8 cellular contexts compared by ENCODE assay signal in genomic region chr19:13861714-13862531, GRCh38. TPM values are rescaled to one million over a fixed set of nuclear protein-coding genes. Genes with fewer than 3 reads are reported as not detected.
A peak's percentile ranks its signal among the peaks of the same experiment; 100 is the strongest.
DNase-seq lines count a peak whose midpoint lies in the region; TF ChIP-seq lines count a peak whose summit lies in the region.

No MANE protein-coding gene starts in this region.

- TF ChIP-seq CTCF in GM06990 (IDR thresholded peaks at IDR 0.05; ENCODE audit: insufficient read depth, low read length, poor library complexity, severe bottlenecking) (peak; percentile 94), HFFc6 (IDR thresholded peaks at IDR 0.05) (peak; percentile 100), right atrium auricular region (IDR thresholded peaks at IDR 0.05) (peak; percentile 97 to 99), uterus (IDR thresholded peaks at IDR 0.05) (peak; percentile 95 to 99 (median 98))

- no peaks in the 10 kb centered on the region; the same call in 1 of the 2 replicates for H3K27me3 Mint-ChIP-seq in HFFc6 (ENCODE audit: insufficient read depth)

- H3K9me3 ChIP-seq in right atrium auricular region (no peaks in the 10 kb centered on the region), uterus (no peaks in the 10 kb centered on the region)

- peaks cover 0 to 24% of the 10 kb centered on the region in 2 donors for H3K4me1 ChIP-seq in right atrium auricular region
- H3K4me1 ChIP-seq in uterus: peaks cover 0 to 12% of the 10 kb centered on the region in 2 donors

- peak in 1 of 2 donors; percentile 50 for TF ChIP-seq POLR2A in uterus (IDR thresholded peaks at IDR 0.05)

- H3K36me3 ChIP-seq in GM06990 (ENCODE audit: control insufficient read depth, insufficient read depth, low read length) (no peaks in the 10 kb centered on the region), right atrium auricular region (no peaks in the 10 kb centered on the region), uterus (no peaks in the 10 kb centered on the region)

- H3K27me3 ChIP-seq in GM06990 (replicated peaks; ENCODE audit: control insufficient read depth, insufficient read depth, low read length) (no peaks in the 10 kb centered on the region; the same call in 1 of the 2 replicates), right atrium auricular region (no peaks in the 10 kb centered on the region), uterus (no peaks in the 10 kb centered on the region)

- peak overlapping the region; percentile 89 for H3K27ac ChIP-seq in right atrium auricular region
- peak overlapping the region; percentile 86 to 96 for H3K27ac ChIP-seq in uterus

- intact Hi-C loops in uterus (cut with DNase I; ENCODE audit: low total_unique reads): loop anchor here (10.0 kb wide), 1 partner anchor 267 kb away; no protein-coding TSS in a partner anchor

- H3K36me3 Mint-ChIP-seq in HFFc6 (ENCODE audit: low read depth): no peaks in the 10 kb centered on the region

- H3K27ac Mint-ChIP-seq in HFFc6: peak overlapping the region; percentile 94

- DNase-seq in GM06990 (ENCODE audit: extremely low read depth, insufficient read length) (peak; percentile 89), HFFc6 (peak; percentile 92), NAMALWA (ENCODE audit: low spot score) (peak; percentile 82), T-helper 1 cell (peak; percentile 82 to 86 (median 85)), amygdala (lab: John Stamatoyannopoulos, UW) (peak; percentile 35 to 94 (median 84)), right atrium auricular region (ENCODE audit: low spot score) (peak; percentile 95), putamen (ENCODE audit: low spot score) (peak; percentile 89), uterus (peak; percentile 95 to 97)

- H3K4me3 ChIP-seq in GM06990 (replicated peaks; ENCODE audit: low read depth, low read length): peak overlapping the region; percentile 63
- H3K4me3 ChIP-seq in right atrium auricular region: peak overlapping the region; percentile 22 to 40
- H3K4me3 ChIP-seq in uterus: peak overlapping the region; percentile 27 to 31

- H3K4me1 Mint-ChIP-seq in HFFc6 (ENCODE audit: low read depth): peaks cover 55% of the 10 kb centered on the region

- H3K4me3 Mint-ChIP-seq in HFFc6: peak overlapping the region; percentile 89

- no peaks in the 10 kb centered on the region for H3K9me3 Mint-ChIP-seq in HFFc6

RNA-seq across cellular contexts. Expression of gene NANOS3, which starts 15.0 kb away (rescaled TPM):
- total RNA-seq in HFFc6 (2021; fragmentation: NEBNext Ultra II Directional; extraction: Animal tissue kit (Norgen Biotek cat#: 25700)): 1 to 10 TPM in 5 of 6 experiments, under 1 TPM in 1; 0.91 to 1.7 (median 1.4) TPM
- not detected for total RNA-seq in right atrium auricular region
- 1 to 10 TPM in 1 of 4 donors, not detected in 3; 1.2 TPM for total RNA-seq in uterus

RNA-seq across cellular contexts. Expression of gene BRME1, which starts 44.0 kb away (rescaled TPM):
- total RNA-seq in HFFc6 (2021; fragmentation: NEBNext Ultra II Directional; extraction: Animal tissue kit (Norgen Biotek cat#: 25700)): under 1 TPM; 0.37 to 0.67 (median 0.55) TPM
- total RNA-seq in right atrium auricular region (under 1 TPM; 0.28 to 0.70 TPM), uterus (1 to 10 TPM in 3 of 4 donors, not detected in 1; 4.8 to 7.7 (median 5.8) TPM)

RNA-seq across cellular contexts. Expression of gene CC2D1A, which starts 44.1 kb away (rescaled TPM):
- total RNA-seq in HFFc6 (2021; fragmentation: NEBNext Ultra II Directional; extraction: Animal tissue kit (Norgen Biotek cat#: 25700)): 10 to 100 TPM; 22.9 to 28.3 (median 25.5) TPM
- total RNA-seq in right atrium auricular region: 10 to 100 TPM; 16.1 to 22.6 TPM
- total RNA-seq in uterus: 10 to 100 TPM in 2 of 4 donors, 1 to 10 TPM in 2; 3.2 to 44.4 (median 13.2) TPM

Comparison
In these comparisons a context has a peak if more than half of its experiments do, and no peak if none do; other contexts are left out.
1. Peak in every context shown above with its lines: DNase-seq, H3K4me3 ChIP-seq and H3K27ac ChIP-seq.